Comparison of ENCODE assay signal across 24 cellular contexts in the genomic region with DNA sequence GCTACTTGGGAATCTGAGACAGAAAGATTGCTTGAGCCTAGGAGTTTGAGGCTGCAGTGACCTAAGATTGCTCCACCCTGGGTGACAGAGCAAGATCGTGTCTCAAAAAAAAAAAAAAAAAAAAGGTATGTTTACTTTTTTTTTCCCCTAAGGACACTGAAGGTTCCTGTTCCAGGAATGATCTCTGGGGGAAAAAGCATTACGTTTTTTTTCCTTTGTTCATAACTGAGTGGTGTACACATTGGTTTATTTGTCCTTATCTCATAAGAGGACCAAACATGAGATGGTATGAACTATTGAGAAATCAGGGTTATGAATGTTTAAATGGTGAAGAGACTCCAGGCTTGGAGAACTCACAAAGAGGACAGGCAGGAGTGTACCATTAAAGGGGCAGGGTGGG.
DNase-seq lines count a peak whose midpoint lies in the region; ATAC-seq and TF ChIP-seq lines count a peak whose summit lies in the region.
"Had no signal": no experiment of that assay in that cellular context is flagged by ENCODE, and none has a peak within 500 bp of the region (broad histone marks: within the 10 kb centered on the region; RNA-seq: fewer than 3 reads in every experiment).

No MANE protein-coding gene starts in this region.

- ATAC-seq in Right ventricle myocardium inferior (no peak), GM19452 (IDR thresholded peaks at IDR 0.05; ENCODE audit: unreplicated experiment) (no peak)
- ATAC-seq: GM12878 had no signal

- DNase-seq in SIG-M5 treated with dmso at 0.1 percent for 504 hours (lab: John Stamatoyannopoulos, UW; ENCODE audit: unreplicated experiment) (peak; percentile 13), SIG-M5 (lab: John Stamatoyannopoulos, UW) (no peak), H4 (ENCODE audit: low spot score) (peak; percentile 6), fibroblast of villous mesenchyme (ENCODE audit: low read depth) (peak; percentile 5), NCI-H1105 treated with DMSO at 0.1 percent for 48 hours (lab: John Stamatoyannopoulos, UW) (no peak), Right ventricle myocardium inferior (ENCODE audit: missing footprints) (no peak)
- DNase-seq: 8988T; ACHN; BE2C; C1 segment of cervical spinal cord; CD4-positive, alpha-beta memory T cell; CD4-positive, CD25-positive, alpha-beta regulatory T cell; CD8-positive, alpha-beta memory T cell; COR-L47; DMS 273 treated with DMSO at 0.1 percent for 48 hours; DMS153; DMS53; DMS79; DND-41; EL; GDM1 had no signal

- no peak for TF ChIP-seq CTCF in fibroblast of villous mesenchyme (IDR thresholded peaks at IDR 0.05; ENCODE audit: insufficient read depth, low read depth, low read length)

- H3K4me3 ChIP-seq in fibroblast of villous mesenchyme (ENCODE audit: low read depth, low read length) = no peak overlapping the region
- H3K4me3 ChIP-seq: BLaER1, GM12878 had no signal

- intact Hi-C loops in Right ventricle myocardium inferior (cut with DNase I) = no loop called here

Comparison
In these comparisons a context has a peak if more than half of its experiments do, and no peak if none do; other contexts are left out.
1. DNase-seq: peak in SIG-M5 treated with dmso at 0.1 percent for 504 hours (single experiment), H4 (single experiment) and fibroblast of villous mesenchyme (single experiment); none in SIG-M5 (single experiment), NCI-H1105 treated with DMSO at 0.1 percent for 48 hours (single experiment) and Right ventricle myocardium inferior (single experiment).